Comparison of ENCODE assay signal across 34 cellular contexts in the genomic region with DNA sequence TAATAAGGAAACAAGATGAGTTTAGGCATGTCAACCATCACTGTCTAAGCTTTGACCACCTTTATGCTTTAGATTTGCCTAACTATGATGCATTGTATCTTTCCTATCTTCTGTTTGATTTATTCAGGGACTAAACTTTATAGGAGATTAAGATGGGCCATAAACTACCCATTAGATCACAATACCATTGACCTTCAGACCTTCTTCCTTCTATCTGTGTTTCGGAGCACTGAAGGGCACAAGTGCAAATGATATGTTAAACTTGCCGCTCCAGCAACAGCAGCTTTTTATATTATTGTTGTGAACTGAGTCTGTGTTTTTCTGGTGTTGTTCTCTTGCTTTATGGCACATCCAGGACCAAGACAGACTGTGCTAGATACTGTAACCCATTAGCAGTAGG. TPM values are rescaled to one million over a fixed set of nuclear protein-coding genes. Genes with fewer than 3 reads are reported as not detected.
DNase-seq lines count a peak whose midpoint lies in the region; ATAC-seq, FAIRE-seq and TF ChIP-seq lines count a peak whose summit lies in the region.
"Had no signal": no experiment of that assay in that cellular context is flagged by ENCODE, and none has a peak within 500 bp of the region (broad histone marks: within the 10 kb centered on the region; RNA-seq: fewer than 3 reads in every experiment).

No MANE protein-coding gene starts in this region.

- intact Hi-C loops in left colon (cut with DNase I, micrococcal nuclease) (no loop called here), posterior cingulate gyrus (cut with DNase I) (no loop called here)

- no peak for TF ChIP-seq EP300 in H1 (IDR thresholded peaks at IDR 0.05; ENCODE audit: borderline replicate concordance in 1 of 2, low read depth in 2 of 2, low read length in 2 of 2)

- H2BK120ac ChIP-seq in H1 (replicated peaks; ENCODE audit: low read depth, low read length): no peak overlapping the region

- no peak for TF ChIP-seq RAD21 in H1 (IDR thresholded peaks at IDR 0.05 in 1 of 2, conservative IDR thresholded peaks at IDR 0.05 in 1 of 2; ENCODE audit: low read depth in 2 of 2, low read length in 2 of 2)

- no peak overlapping the region for H2AK5ac ChIP-seq in H1 (ENCODE audit: low read depth, low read length)

- no peak overlapping the region for H2BK5ac ChIP-seq in H1 (ENCODE audit: low read depth, low read length)

- CTCF ChIA-PET in H1 (lab: Charles Lee; ENCODE audit: partially characterized antibody): interaction anchor here (0.8 to 1.2 kb wide), 4 partner anchors 10 to 118 kb away, joined by 3 to 4 read pairs (median 3); no protein-coding TSS in a partner anchor

- no peak for TF ChIP-seq CTCF in 22Rv1 (IDR thresholded peaks at IDR 0.05)
- TF ChIP-seq CTCF in H1 (IDR thresholded peaks at IDR 0.05; ENCODE audit: control extremely low read depth in 1 of 3, insufficient read depth in 1 of 3, low read depth in 1 of 3, low read length in 3 of 3): no peak

- H4K8ac ChIP-seq in H1 (ENCODE audit: extremely low read depth, insufficient read depth, low read length): no peak overlapping the region

- H4K91ac ChIP-seq in H1 (replicated peaks; ENCODE audit: insufficient read length, low read length): no peak overlapping the region

- H3K4me3 ChIP-seq in H1 (ENCODE audit: extremely low read depth in 1 of 4, insufficient read depth in 2 of 4, low read depth in 3 of 4, low read length in 4 of 4) (no peak overlapping the region), small intestine (ENCODE audit: low read depth in 1 of 2, low read length in 2 of 2) (no peak overlapping the region)
- H3K4me3 ChIP-seq: A549; BLaER1; BLaER1 treated with 17β-estradiol and CSF1 and Interleukin-3, amounts not matched to agents 10 nM and 100 nM had no signal

- no peaks in the 10 kb centered on the region for H3K27me3 ChIP-seq in H1 (replicated peaks in 1 of 4; ENCODE audit: control insufficient read depth in 3 of 4, extremely low read depth in 1 of 4, insufficient read depth in 3 of 4, low read length in 3 of 4)
- no peaks in the 10 kb centered on the region for H3K27me3 ChIP-seq in small intestine (ENCODE audit: control insufficient read depth in 2 of 2, insufficient read depth in 2 of 2, low read length in 2 of 2)
- H3K27me3 ChIP-seq: BE2C; BLaER1; BLaER1 treated with 17β-estradiol and CSF1 and Interleukin-3, amounts not matched to agents 10 nM and 100 nM had no signal

- H3K14ac ChIP-seq in H1 (ENCODE audit: insufficient read length): no peak overlapping the region

- no peaks in the 10 kb centered on the region for H3K79me1 ChIP-seq in H1 (ENCODE audit: low read depth, low read length)

- no peaks in the 10 kb centered on the region for H3K79me2 ChIP-seq in H1 (ENCODE audit: control insufficient read depth in 1 of 2, insufficient read depth in 2 of 2, low read length in 2 of 2)

- no peak overlapping the region for H3K9ac ChIP-seq in H1 (replicated peaks in 1 of 4; ENCODE audit: extremely low read depth in 1 of 4, low read depth in 3 of 4, low read length in 3 of 4)
- H3K9ac ChIP-seq: BLaER1; BLaER1 treated with 17β-estradiol and CSF1 and Interleukin-3, amounts not matched to agents 10 nM and 100 nM had no signal

- H3K36me3 ChIP-seq in H1 (ENCODE audit: control insufficient read depth in 2 of 4, insufficient read depth in 4 of 4, low read length in 3 of 4): no peaks in the 10 kb centered on the region
- no peaks in the 10 kb centered on the region for H3K36me3 ChIP-seq in small intestine (ENCODE audit: control insufficient read depth in 2 of 2, insufficient read depth in 2 of 2, low read length in 2 of 2)
- H3K36me3 ChIP-seq: BE2C; BLaER1; BLaER1 treated with 17β-estradiol and CSF1 and Interleukin-3, amounts not matched to agents 10 nM and 100 nM had no signal

- H3K27ac ChIP-seq in 22Rv1 (peak overlapping the region; percentile 93), H1 (ENCODE audit: low read depth, low read length) (no peak overlapping the region), small intestine (ENCODE audit: low read depth in 1 of 2, low read length in 1 of 2) (no peak overlapping the region)
- H3K27ac ChIP-seq: A549; BLaER1; BLaER1 treated with 17β-estradiol and CSF1 and Interleukin-3, amounts not matched to agents 10 nM and 100 nM; C4-2B had no signal

- no peak overlapping the region for H3K18ac ChIP-seq in H1 (ENCODE audit: extremely low read depth, low read length)

- ATAC-seq in left colon (peak; percentile 64), GM19324 (IDR thresholded peaks at IDR 0.05; ENCODE audit: low FRiP score, unreplicated experiment) (no peak)
- ATAC-seq: A549; CD8-positive, alpha-beta T cell had no signal

- no peak for FAIRE-seq in H1 (lab: Jason Lieb, UNC)
- no peak for FAIRE-seq in small intestine (lab: Jason Lieb, UNC)
- FAIRE-seq: A204.1, D721Med had no signal

- H3K9me3 ChIP-seq in H1 (ENCODE audit: insufficient read depth in 2 of 2, low read depth in 1 of 2, low read length in 1 of 2) (peaks cover 0 to 2% of the 10 kb centered on the region in 2 experiments; a peak in 1 of 4 replicates), small intestine (ENCODE audit: control insufficient read depth, low read depth) (no peaks in the 10 kb centered on the region)
- H3K9me3 ChIP-seq: A549; BE2C; BLaER1; BLaER1 treated with 17β-estradiol and CSF1 and Interleukin-3, amounts not matched to agents 10 nM and 100 nM; Caco-2 had no signal

- H3K4me1 ChIP-seq in H1 (replicated peaks in 1 of 4; ENCODE audit: control insufficient read depth in 3 of 4, insufficient read depth in 4 of 4, low read length in 3 of 4) (no peaks in the 10 kb centered on the region), small intestine (ENCODE audit: control insufficient read depth in 2 of 2, insufficient read depth in 1 of 2, low read depth in 1 of 2, low read length in 1 of 2) (peaks cover 2 to 5% of the 10 kb centered on the region in 2 donors)
- H3K4me1 ChIP-seq: BE2C; BLaER1; BLaER1 treated with 17β-estradiol and CSF1 and Interleukin-3, amounts not matched to agents 10 nM and 100 nM; Caco-2 had no signal

- WGBS in H1 (ENCODE audit: extremely low coverage in 1 of 2, insufficient coverage in 1 of 2, insufficient read length in 1 of 2, insufficient replicate concordance in 2 of 2, low coverage in 1 of 2, low lambda C conversion rate in 2 of 2, missing lambda C conversion rate in 1 of 2), 2 experiments: 90% methylated on average over 2 of the region's 2 CpGs; no CpG with 5 or more reads in 1 of the 2 experiments
- WGBS in small intestine, 3 donors: 15 to 67% (median 27%) methylated on average over 2 of the region's 2 CpGs

- H3K4me2 ChIP-seq in H1 (ENCODE audit: insufficient read depth in 1 of 2, low read depth in 2 of 2, low read length in 2 of 2): no peak overlapping the region
- H3K4me2 ChIP-seq: A549; BLaER1; BLaER1 treated with 17β-estradiol and CSF1 and Interleukin-3, amounts not matched to agents 10 nM and 100 nM had no signal

- no peak for DNase-seq in H1 (ENCODE audit: low read depth in 1 of 2, low spot score in 2 of 2)
- no peak for DNase-seq in left colon
- DNase-seq in small intestine: peak; percentile 63
- DNase-seq in Ammon's horn (ENCODE audit: low spot score): no peak
- DNase-seq in posterior cingulate gyrus: no peak
- DNase-seq in SW480 (ENCODE audit: low spot score): no peak
- DNase-seq: 8988T; ACHN; AML-193; BE2C; C1 segment of cervical spinal cord; Caco-2; Calu3; CD4-positive, alpha-beta memory T cell; CD4-positive, alpha-beta T cell; CD4-positive, CD25-positive, alpha-beta regulatory T cell; CD8-positive, alpha-beta memory T cell; CD8-positive, alpha-beta T cell; COR-L47; DMS 273 treated with DMSO at 0.1 percent for 48 hours; DMS153; DMS53; DMS79; DMS79 treated with DMSO at 0.1 percent for 48 hours; DND-41; EL had no signal

- no peak overlapping the region for H2BK15ac ChIP-seq in H1 (ENCODE audit: low read length)

- H2AFZ ChIP-seq in H1 (ENCODE audit: low read length): no peak overlapping the region

- POLR2A ChIA-PET in H1 (lab: Charles Lee; ENCODE audit: partially characterized antibody): no interaction called here

- no peak for TF ChIP-seq POLR2A in H1 (IDR thresholded peaks at IDR 0.05; ENCODE audit: control extremely low read depth in 1 of 2, low read depth in 2 of 2, low read length in 2 of 2)

- no peaks in the 10 kb centered on the region for H3K23me2 ChIP-seq in H1 (ENCODE audit: low read depth, low read length)

- peak overlapping the region; percentile 70 for H3K23ac ChIP-seq in H1 (ENCODE audit: insufficient read length)

- no peak overlapping the region for H3K56ac ChIP-seq in H1 (replicated peaks; ENCODE audit: insufficient read length, low read depth, low read length)

- H2BK20ac ChIP-seq in H1 (ENCODE audit: low read length): no peak overlapping the region

- H4K20me1 ChIP-seq in H1 (replicated peaks in 1 of 2; ENCODE audit: control insufficient read depth in 1 of 2, insufficient read depth in 2 of 2, low read length in 2 of 2): no peaks in the 10 kb centered on the region
- H4K20me1 ChIP-seq: BLaER1; BLaER1 treated with 17β-estradiol and CSF1 and Interleukin-3, amounts not matched to agents 10 nM and 100 nM had no signal

- no peak overlapping the region for H2BK12ac ChIP-seq in H1 (ENCODE audit: low read depth, low read length)

- H4K5ac ChIP-seq in H1 (ENCODE audit: insufficient read length, low read depth, low read length): no peak overlapping the region

- no peak overlapping the region for H3K4ac ChIP-seq in H1 (replicated peaks; ENCODE audit: insufficient read length, low read depth, low read length)

TF ChIP-seq in H1, 55 proteins besides CTCF, POLR2A, EP300 and RAD21:
- TF ChIP-seq EZH2 (IDR thresholded peaks at IDR 0.05; ENCODE audit: low read depth, low read length, severe bottlenecking): no peak
- no peak for TF ChIP-seq TEAD4 (IDR thresholded peaks at IDR 0.05; ENCODE audit: low read depth, low read length)
- TF ChIP-seq RFX5 (IDR thresholded peaks at IDR 0.05; ENCODE audit: borderline replicate concordance, low read depth, low read length): no peak
- TF ChIP-seq HDAC2 (IDR thresholded peaks at IDR 0.05; ENCODE audit: borderline replicate concordance in 1 of 2, low read depth in 2 of 2, low read length in 2 of 2): no peak
- no peak for TF ChIP-seq TAF1 (IDR thresholded peaks at IDR 0.05; ENCODE audit: low read depth, low read length)

RNA-seq across cellular contexts. Expression of gene ALDH3A2, which starts 16.6 kb away (rescaled TPM):
- total RNA-seq in H1 (2021; fragmentation: NEBNext Ultra II Directional; extraction: Animal tissue kit (Norgen Biotek cat#: 25700)): 70.7 and 72.9 TPM in 2 replicates
- polyA plus RNA-seq in H1 (2011; rRNA removed) (20.6 and 41.6 TPM in 2 replicates), small intestine (100 to 1,000 TPM in 1 of 3 donors, 10 to 100 TPM in 2; 68.6 to 153 (median 72.8) TPM)
- 51.9 TPM for polyA plus RNA-seq in H1 (2011; cell fraction: cytosol; rRNA removed)
- 27.8 TPM for polyA plus RNA-seq in H1 (2011; cell fraction: nucleus; rRNA removed)
- 34.7 to 42.5 TPM (median 39.0 TPM) in 4 replicates for polyA plus RNA-seq in H1 (2012, experiment 1 of 2)
- 5.7 TPM for polyA plus RNA-seq in H1 (2012, experiment 2 of 2)
- 43.1 TPM for polyA plus RNA-seq in H1 (2013, experiment 1 of 2)
- 40.0 TPM for polyA plus RNA-seq in H1 (2013, experiment 2 of 2)
- polyA minus RNA-seq in H1 (2011; rRNA and poly(A)+ RNA removed): 52.7 and 67.8 TPM in 2 replicates
- polyA minus RNA-seq in H1 (2011; cell fraction: cytosol; rRNA and poly(A)+ RNA removed): 34.9 TPM
- 39.7 TPM for polyA minus RNA-seq in H1 (2011; cell fraction: nucleus; rRNA and poly(A)+ RNA removed)
- total RNA-seq in left colon: 100 to 1,000 TPM; 105 to 114 TPM
